Comparison of ENCODE assay signal across 8 cellular contexts in genomic region chr2:20507166-20507692, GRCh38.
A peak's percentile ranks its signal among the peaks of the same experiment; 100 is the strongest.
DNase-seq lines count a peak whose midpoint lies in the region; ATAC-seq lines count a peak whose summit lies in the region.

No MANE protein-coding gene starts in this region.

- peaks cover 2% of the 10 kb centered on the region for H3K27me3 Mint-ChIP-seq in activated CD4-positive, alpha-beta T cell treated with anti-CD3 and anti-CD28 coated beads, Interleukin-2, amount 10 ng/mL, durations not matched to agents 7 days and 5 days

- CTCF ChIA-PET in activated CD4-positive, alpha-beta T cell treated with anti-CD3 and anti-CD28 coated beads, Interleukin-2, amount 10 ng/mL, durations not matched to agents 7 days and 5 days (lab: Charles Lee) = interaction anchor here (1.2 kb wide), 1 partner anchor 85 kb away, joined by 3 read pairs; no protein-coding TSS in a partner anchor

- peak; percentile 99 for ATAC-seq in GM18858 (IDR thresholded peaks at IDR 0.05; ENCODE audit: unreplicated experiment)
- peak; percentile 94 for ATAC-seq in GM21717 (IDR thresholded peaks at IDR 0.05; ENCODE audit: unreplicated experiment)

- POLR2A ChIA-PET in activated CD4-positive, alpha-beta T cell treated with anti-CD3 and anti-CD28 coated beads, Interleukin-2, amount 10 ng/mL, durations not matched to agents 7 days and 5 days (lab: Charles Lee) = no interaction called here

- H3K4me1 Mint-ChIP-seq in activated CD4-positive, alpha-beta T cell treated with anti-CD3 and anti-CD28 coated beads, Interleukin-2, amount 10 ng/mL, durations not matched to agents 7 days and 5 days = no peaks in the 10 kb centered on the region

- H3K27ac Mint-ChIP-seq in activated CD4-positive, alpha-beta T cell treated with anti-CD3 and anti-CD28 coated beads, Interleukin-2, amount 10 ng/mL, durations not matched to agents 7 days and 5 days = no peak overlapping the region

- H3K4me3 Mint-ChIP-seq in activated CD4-positive, alpha-beta T cell treated with anti-CD3 and anti-CD28 coated beads, Interleukin-2, amount 10 ng/mL, durations not matched to agents 7 days and 5 days = no peak overlapping the region

- in situ Hi-C loops in KBM-7 (cut with MboI; ENCODE audit: low pct_unique_long_range_greater_than_20kb, low sequenced_read_pairs) = no loop called here

- DNase-seq in KBM-7 (peak; percentile 15), hepatic stellate cell (ENCODE audit: low spot score) (peak; percentile 48), NCI-H1092 treated with DMSO at 0.1 percent for 48 hours (lab: John Stamatoyannopoulos, UW) (no peak), ecto neural progenitor cell (ENCODE audit: low spot score) (no peak), amniotic stem cell (lab: John Stamatoyannopoulos, UW) (no peak)
- DNase-seq in activated CD4-positive, alpha-beta T cell treated with anti-CD3 and anti-CD28 coated beads, Interleukin-2, amount 10 ng/mL, durations not matched to agents 7 days and 5 days = no peak

- H3K36me3 Mint-ChIP-seq in activated CD4-positive, alpha-beta T cell treated with anti-CD3 and anti-CD28 coated beads, Interleukin-2, amount 10 ng/mL, durations not matched to agents 7 days and 5 days (ENCODE audit: low read depth) = no peaks in the 10 kb centered on the region

- no peaks in the 10 kb centered on the region for H3K9me3 Mint-ChIP-seq in activated CD4-positive, alpha-beta T cell treated with anti-CD3 and anti-CD28 coated beads, Interleukin-2, amount 10 ng/mL, durations not matched to agents 7 days and 5 days

Comparison
In these comparisons a context has a peak if more than half of its experiments do, and no peak if none do; other contexts are left out.
1. DNase-seq: peak in KBM-7 (single experiment) and hepatic stellate cell (single experiment); none in NCI-H1092 treated with DMSO at 0.1 percent for 48 hours (single experiment), activated CD4-positive, alpha-beta T cell treated with anti-CD3 and anti-CD28 coated beads, Interleukin-2, amount 10 ng/mL, durations not matched to agents 7 days and 5 days (single experiment), ecto neural progenitor cell (single experiment) and amniotic stem cell (single experiment).